Comparison of ENCODE assay signal across 8 cellular contexts in the genomic region with DNA sequence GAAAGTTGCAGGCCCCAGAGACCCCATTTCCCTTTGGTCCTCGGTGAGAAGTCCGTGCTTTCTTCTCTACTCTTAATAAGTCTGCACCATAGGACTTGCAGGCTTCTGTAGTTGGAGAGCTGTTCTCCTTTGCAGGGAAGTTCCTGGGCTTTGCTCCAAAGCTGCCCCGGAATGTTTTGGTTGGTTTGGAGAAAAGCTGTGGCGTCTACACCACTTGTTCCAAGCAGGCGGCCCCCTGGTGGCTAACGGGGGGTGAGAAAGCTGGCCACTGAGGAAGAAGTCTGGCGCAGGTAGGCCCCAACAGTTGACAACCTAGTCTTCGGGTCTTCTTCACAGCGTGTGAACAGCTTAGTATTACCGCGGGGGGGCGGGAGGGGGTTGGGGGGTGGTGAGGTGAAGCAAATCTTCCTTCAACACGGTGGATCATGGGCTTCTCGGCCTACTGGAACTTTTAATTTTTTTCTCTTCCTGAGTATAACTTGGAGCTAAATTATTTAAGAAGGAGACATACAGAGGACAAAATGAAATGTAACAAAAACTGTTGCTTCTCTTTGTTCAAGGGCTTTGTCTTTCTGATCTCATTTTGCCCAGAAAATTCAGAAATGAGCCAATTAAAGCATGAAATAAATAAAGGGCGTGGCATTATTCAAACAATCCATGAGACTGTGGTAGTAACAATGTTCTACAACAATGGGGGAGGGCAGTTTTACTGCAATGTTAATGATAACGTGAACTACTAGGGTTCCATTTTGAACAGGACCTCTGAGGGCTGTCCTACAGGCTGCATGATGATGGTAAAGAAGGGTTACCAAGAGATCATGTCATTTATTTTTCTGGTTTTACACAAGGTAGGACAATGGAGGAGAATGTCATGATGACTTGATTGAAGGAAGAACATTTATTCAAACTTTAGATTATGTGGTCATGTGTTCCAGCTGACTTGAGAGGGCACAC. TPM values are rescaled to one million over a fixed set of nuclear protein-coding genes. Genes with fewer than 3 reads are reported as not detected.
DNase-seq lines count a peak whose midpoint lies in the region; TF ChIP-seq lines count a peak whose summit lies in the region.

No MANE protein-coding gene starts in this region.

- no peaks in the 10 kb centered on the region for H3K4me1 ChIP-seq in ovary (ENCODE audit: insufficient read depth)

- H3K27me3 ChIP-seq in ovary: no peaks in the 10 kb centered on the region

- no peak overlapping the region for H3K27ac ChIP-seq in ovary

- no peaks in the 10 kb centered on the region for H3K9me3 ChIP-seq in ovary

- no peaks in the 10 kb centered on the region for H3K36me3 ChIP-seq in ovary

- TF ChIP-seq POLR2A in ovary (IDR thresholded peaks at IDR 0.05): no peak

- H3K4me3 ChIP-seq in ovary: no peak overlapping the region

- intact Hi-C loops in ovary (cut with DNase I): no loop called here

- DNase-seq in OCI-M1 (lab: John Stamatoyannopoulos, UW) (peak; percentile 86), fibroblast of the conjunctiva (ENCODE audit: low read depth) (peak; percentile 83), ovary (peak; percentile 51 to 75 (median 69)), T-helper 2 cell (no peak), DMS153 (lab: John Stamatoyannopoulos, UW) (no peak), foreskin melanocyte (no peak), NCI-H2171 treated with DMSO at 0.1 percent for 48 hours (lab: John Stamatoyannopoulos, UW) (no peak)

- TF ChIP-seq EP300 in ovary (IDR thresholded peaks at IDR 0.05): no peak

- WGBS in ovary, 3 donors: 56 to 62% (median 59%) methylated on average over 16 of the region's 16 CpGs

- TF ChIP-seq CTCF in GM12873 (IDR thresholded peaks at IDR 0.05; ENCODE audit: insufficient read depth, low read depth, low read length, missing control alignments) (peak; percentile 39), ovary (IDR thresholded peaks at IDR 0.05) (no peak)

RNA-seq across cellular contexts. Expression of a gene that starts 2.2 kb away (rescaled TPM):
- 1 to 10 TPM; 1.9 to 5.7 (median 3.2) TPM for total RNA-seq in ovary
- polyA plus RNA-seq in ovary: 1 to 10 TPM in 1 of 2 donors, under 1 TPM in 1; 0.91 to 6.5 TPM

Comparison
In these comparisons a context has a peak if more than half of its experiments do, and no peak if none do; other contexts are left out.
1. DNase-seq: peak in OCI-M1 (single experiment), fibroblast of the conjunctiva (single experiment) and ovary (5 of 5); none in T-helper 2 cell (0 of 5), DMS153 (single experiment), foreskin melanocyte (single experiment) and NCI-H2171 treated with DMSO at 0.1 percent for 48 hours (single experiment).